ENCODE assay signal across 10 cellular contexts in the genomic region with DNA sequence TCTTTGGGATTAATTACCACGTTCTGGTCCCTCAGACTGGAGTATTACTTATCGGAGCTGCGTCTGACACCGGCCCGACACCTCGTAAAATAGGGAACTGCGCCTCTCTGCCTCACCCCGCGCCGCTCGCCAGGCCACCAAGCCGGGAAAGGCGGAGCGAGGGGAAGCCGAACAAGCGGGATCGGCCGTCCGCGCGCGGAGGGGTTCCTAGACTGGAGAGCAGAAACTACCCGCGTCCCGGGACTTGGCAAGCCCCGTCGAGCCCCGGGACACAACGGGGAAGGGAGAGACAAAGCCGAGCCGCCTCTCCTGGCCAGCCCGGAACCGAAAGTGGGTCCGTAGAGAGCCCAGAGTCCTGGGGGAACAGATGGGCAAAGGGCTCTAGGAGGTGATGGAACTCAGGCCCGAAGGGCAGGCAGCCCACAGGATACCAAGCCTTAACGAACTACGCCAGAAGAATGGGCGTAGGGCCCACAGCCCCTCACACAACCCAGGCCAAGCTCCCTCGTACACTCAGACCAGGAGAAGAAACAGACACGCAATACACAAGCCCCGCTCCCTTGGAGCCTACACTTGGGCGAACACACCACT. TPM values are rescaled to one million over a fixed set of nuclear protein-coding genes. Genes with fewer than 3 reads are reported as not detected.
DNase-seq lines count a peak whose midpoint lies in the region; ATAC-seq and TF ChIP-seq lines count a peak whose summit lies in the region.
"Had no signal": no experiment of that assay in that cellular context is flagged by ENCODE, and none has a peak within 500 bp of the region (broad histone marks: within the 10 kb centered on the region; RNA-seq: fewer than 3 reads in every experiment).

No MANE protein-coding gene starts in this region.

- peaks cover 98% of the 10 kb centered on the region for H3K27me3 Mint-ChIP-seq in WTC11 (ENCODE audit: low read depth)
- peaks cover 99% of the 10 kb centered on the region for H3K27me3 Mint-ChIP-seq in activated naive CD4-positive, alpha-beta T cell treated with anti-CD3 and anti-CD28 coated beads, Interleukin-2, amount 10 ng/mL, durations not matched to agents 7 days and 5 days

- H3K4me1 ChIP-seq in right cardiac atrium (ENCODE audit: control insufficient read depth, insufficient read depth, low read length) = peaks cover 2% of the 10 kb centered on the region
- peaks cover 31 to 41% (median 35%) of the 10 kb centered on the region in 3 donors for H3K4me1 ChIP-seq in skeletal muscle tissue (ENCODE audit: control insufficient read depth in 3 of 3, insufficient read depth in 3 of 3, low read length in 3 of 3)

- WGBS in right cardiac atrium = 2% methylated on average over 42 of the region's 42 CpGs

- CTCF ChIA-PET in WTC11 (lab: Charles Lee) = interaction anchor here (0.6 to 2.8 kb wide), 12 partner anchors 9 to 478 kb away, joined by 3 to 15 read pairs (median 4); partner anchors contain the start of gene PAX2
- CTCF ChIA-PET in activated naive CD4-positive, alpha-beta T cell treated with anti-CD3 and anti-CD28 coated beads, Interleukin-2, amount 10 ng/mL, durations not matched to agents 7 days and 5 days (lab: Charles Lee) = interaction anchor here (0.6 to 2.8 kb wide), 2 partner anchors 13 to 81 kb away, joined by 3 to 12 read pairs; no protein-coding TSS in a partner anchor

- H3K36me3 ChIP-seq in GM06990 (ENCODE audit: control insufficient read depth, insufficient read depth, low read length) = no peaks in the 10 kb centered on the region
- no peaks in the 10 kb centered on the region for H3K36me3 ChIP-seq in skeletal muscle tissue (ENCODE audit: control insufficient read depth in 3 of 3, insufficient read depth in 3 of 3, low read length in 3 of 3)

- ATAC-seq in WTC11 (no peak; the same call in 1 of the 2 replicates), right cardiac atrium (peak in 1 of 2 donors; percentile 27), HG02973 (IDR thresholded peaks at IDR 0.05; ENCODE audit: unreplicated experiment) (no peak), GM21825 (IDR thresholded peaks at IDR 0.05; ENCODE audit: unreplicated experiment) (no peak)

- H3K36me3 Mint-ChIP-seq in WTC11 = no peaks in the 10 kb centered on the region
- H3K36me3 Mint-ChIP-seq in activated naive CD4-positive, alpha-beta T cell treated with anti-CD3 and anti-CD28 coated beads, Interleukin-2, amount 10 ng/mL, durations not matched to agents 7 days and 5 days = peaks cover 4% of the 10 kb centered on the region

- TF ChIP-seq CTCF in GM06990 (IDR thresholded peaks at IDR 0.05; ENCODE audit: insufficient read depth, low read length, poor library complexity, severe bottlenecking) (no peak), WTC11 (IDR thresholded peaks at IDR 0.05) (no peak)

- POLR2A ChIA-PET in WTC11 (lab: Charles Lee) = interaction anchor here (1.1 kb wide), 1 partner anchor 61 kb away, joined by 3 read pairs; no protein-coding TSS in a partner anchor

- intact Hi-C loops in right cardiac atrium (cut with DNase I) = no loop called here

- no peak for DNase-seq in GM06990 (ENCODE audit: extremely low read depth, insufficient read length)
- DNase-seq in WTC11 (ENCODE audit: low spot score) = no peak
- peak in 1 of 3 donors; percentile 64 for DNase-seq in right cardiac atrium
- no peak for DNase-seq in activated naive CD4-positive, alpha-beta T cell treated with anti-CD3 and anti-CD28 coated beads, Interleukin-2, amount 10 ng/mL, durations not matched to agents 7 days and 5 days
- no peak for DNase-seq in RKO (ENCODE audit: low spot score)
- DNase-seq: NCI-H187 treated with DMSO at 0.1 percent for 48 hours, T-helper 2 cell had no signal

- H3K4me3 Mint-ChIP-seq in WTC11 = 0 out of 2 replicates have a peak overlapping the region, but pooled peaks have one; percentile 8
- no peak overlapping the region for H3K4me3 Mint-ChIP-seq in activated naive CD4-positive, alpha-beta T cell treated with anti-CD3 and anti-CD28 coated beads, Interleukin-2, amount 10 ng/mL, durations not matched to agents 7 days and 5 days

- no peak overlapping the region for H3K27ac Mint-ChIP-seq in WTC11
- no peak overlapping the region for H3K27ac Mint-ChIP-seq in activated naive CD4-positive, alpha-beta T cell treated with anti-CD3 and anti-CD28 coated beads, Interleukin-2, amount 10 ng/mL, durations not matched to agents 7 days and 5 days

- H3K27ac ChIP-seq in right cardiac atrium (ENCODE audit: low read length) (no peak overlapping the region), skeletal muscle tissue (ENCODE audit: low read depth, low read length) (no peak overlapping the region)

- H3K9me3 Mint-ChIP-seq in WTC11 = no peaks in the 10 kb centered on the region
- no peaks in the 10 kb centered on the region for H3K9me3 Mint-ChIP-seq in activated naive CD4-positive, alpha-beta T cell treated with anti-CD3 and anti-CD28 coated beads, Interleukin-2, amount 10 ng/mL, durations not matched to agents 7 days and 5 days

- peaks cover 53% of the 10 kb centered on the region for H3K4me1 Mint-ChIP-seq in WTC11
- H3K4me1 Mint-ChIP-seq in activated naive CD4-positive, alpha-beta T cell treated with anti-CD3 and anti-CD28 coated beads, Interleukin-2, amount 10 ng/mL, durations not matched to agents 7 days and 5 days = peaks cover 32% of the 10 kb centered on the region

- H3K4me3 ChIP-seq in GM06990 (replicated peaks; ENCODE audit: low read depth, low read length) (peak overlapping the region; percentile 50), right cardiac atrium (ENCODE audit: low read length) (peak overlapping the region; percentile 41), skeletal muscle tissue (ENCODE audit: low read length in 3 of 3) (peak overlapping the region; percentile 61 to 76 (median 69))

- H3K9me3 ChIP-seq in right cardiac atrium (ENCODE audit: control insufficient read depth, low read length) (no peaks in the 10 kb centered on the region), skeletal muscle tissue (ENCODE audit: control insufficient read depth in 3 of 3, low read length in 3 of 3) (no peaks in the 10 kb centered on the region)

- H3K27me3 ChIP-seq in GM06990 (replicated peaks; ENCODE audit: control insufficient read depth, insufficient read depth, low read length) (peaks cover 4% of the 10 kb centered on the region), right cardiac atrium (ENCODE audit: control insufficient read depth, insufficient read depth) (no peaks in the 10 kb centered on the region), skeletal muscle tissue (ENCODE audit: control insufficient read depth in 3 of 3, insufficient read depth in 3 of 3, low read length in 3 of 3) (peaks cover 66 to 82% (median 78%) of the 10 kb centered on the region in 3 donors)

- H3K9ac ChIP-seq in skeletal muscle tissue (ENCODE audit: low read depth in 1 of 3, low read length in 3 of 3) = peak overlapping the region in 2 of 3 donors; percentile 64 to 79

TF ChIP-seq in WTC11, 78 proteins besides CTCF, POLR2A, EP300 and RAD21 (continues in another document):
- TF ChIP-seq ATF2 (CRISPR knock-in tag; IDR thresholded peaks at IDR 0.05; ENCODE audit: borderline replicate concordance, low read depth) (no peak), ZNF263 (CRISPR knock-in tag; IDR thresholded peaks at IDR 0.05; ENCODE audit: low read depth) (no peak), TEAD4 (CRISPR knock-in tag; IDR thresholded peaks at IDR 0.05) (no peak), ZNF138 (CRISPR knock-in tag; conservative IDR thresholded peaks at IDR 0.05) (no peak), ATF1 (CRISPR knock-in tag; IDR thresholded peaks at IDR 0.05) (no peak), RELA (CRISPR knock-in tag; IDR thresholded peaks at IDR 0.05; ENCODE audit: borderline replicate concordance) (no peak), ZNF671 (CRISPR knock-in tag; IDR thresholded peaks at IDR 0.05) (no peak), FOXP1 (CRISPR knock-in tag; IDR thresholded peaks at IDR 0.05; ENCODE audit: borderline replicate concordance) (no peak), USF1 (CRISPR knock-in tag; IDR thresholded peaks at IDR 0.05) (no peak), RORB (CRISPR knock-in tag; IDR thresholded peaks at IDR 0.05) (no peak)
- TF ChIP-seq, protein P1, sequence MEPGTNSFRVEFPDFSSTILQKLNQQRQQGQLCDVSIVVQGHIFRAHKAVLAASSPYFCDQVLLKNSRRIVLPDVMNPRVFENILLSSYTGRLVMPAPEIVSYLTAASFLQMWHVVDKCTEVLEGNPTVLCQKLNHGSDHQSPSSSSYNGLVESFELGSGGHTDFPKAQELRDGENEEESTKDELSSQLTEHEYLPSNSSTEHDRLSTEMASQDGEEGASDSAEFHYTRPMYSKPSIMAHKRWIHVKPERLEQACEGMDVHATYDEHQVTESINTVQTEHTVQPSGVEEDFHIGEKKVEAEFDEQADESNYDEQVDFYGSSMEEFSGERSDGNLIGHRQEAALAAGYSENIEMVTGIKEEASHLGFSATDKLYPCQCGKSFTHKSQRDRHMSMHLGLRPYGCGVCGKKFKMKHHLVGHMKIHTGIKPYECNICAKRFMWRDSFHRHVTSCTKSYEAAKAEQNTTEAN (CRISPR knock-in tag; IDR thresholded peaks at IDR 0.05) = no peak
- TF ChIP-seq, protein P2, sequence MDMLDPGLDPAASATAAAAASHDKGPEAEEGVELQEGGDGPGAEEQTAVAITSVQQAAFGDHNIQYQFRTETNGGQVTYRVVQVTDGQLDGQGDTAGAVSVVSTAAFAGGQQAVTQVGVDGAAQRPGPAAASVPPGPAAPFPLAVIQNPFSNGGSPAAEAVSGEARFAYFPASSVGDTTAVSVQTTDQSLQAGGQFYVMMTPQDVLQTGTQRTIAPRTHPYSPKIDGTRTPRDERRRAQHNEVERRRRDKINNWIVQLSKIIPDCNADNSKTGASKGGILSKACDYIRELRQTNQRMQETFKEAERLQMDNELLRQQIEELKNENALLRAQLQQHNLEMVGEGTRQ (CRISPR knock-in tag; IDR thresholded peaks at IDR 0.05) = no peak

RNA-seq across cellular contexts. Expression of gene LBX1, which starts 6.5 kb away (rescaled TPM):
- total RNA-seq in WTC11 (2021) (not detected in 3 replicates), right cardiac atrium (not detected), skeletal muscle tissue (3.1 TPM)
- polyA plus RNA-seq in right cardiac atrium = not detected
